In the genomic region with DNA sequence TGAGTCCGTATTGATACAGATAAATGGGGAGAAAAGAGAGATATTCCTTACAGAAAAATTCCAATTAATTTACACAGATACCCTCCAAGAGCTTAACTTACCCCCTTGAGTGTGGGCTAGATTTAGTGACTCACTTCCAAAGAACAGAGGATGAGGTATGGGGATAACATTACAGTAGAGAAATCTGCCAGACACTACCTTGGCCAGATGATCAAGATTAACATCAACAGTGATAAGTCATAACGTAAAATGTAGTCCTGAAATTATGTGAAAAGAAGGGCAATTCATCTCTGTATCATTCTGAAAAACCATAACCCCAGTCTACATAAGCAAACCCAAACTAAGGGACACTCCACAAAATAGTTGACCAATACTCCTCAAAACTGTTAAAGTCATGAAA, we compare ENCODE assay signal across 2 cellular contexts.
A peak's percentile ranks its signal among the peaks of the same experiment; 100 is the strongest.
TF ChIP-seq lines count a peak whose summit lies in the region.

No MANE protein-coding gene starts in this region.

TF ChIP-seq in SK-N-SH, 30 proteins besides CTCF, POLR2A, EP300 and RAD21 (continues in another document):
- TF ChIP-seq IRF3 (IDR thresholded peaks at IDR 0.05; ENCODE audit: low read depth, low read length) (no peak), JUND (IDR thresholded peaks at IDR 0.05) (peak; percentile 14; the same call in 1 of the 2 replicates), RXRA (IDR thresholded peaks at IDR 0.05; ENCODE audit: borderline replicate concordance, low read depth) (no peak), MEF2A (IDR thresholded peaks at IDR 0.05; ENCODE audit: borderline replicate concordance, low read depth) (no peak), POLR2AphosphoS5 (IDR thresholded peaks at IDR 0.05; ENCODE audit: low read depth, low read length) (no peak), GABPA (IDR thresholded peaks at IDR 0.05; ENCODE audit: low read depth) (no peak), PBX3 (IDR thresholded peaks at IDR 0.05) (peak; percentile 59), TAF1 (IDR thresholded peaks at IDR 0.05; ENCODE audit: borderline replicate concordance, low read depth, low read length) (no peak), GATA2 (CRISPR knock-in tag; IDR thresholded peaks at IDR 0.05) (no peak), MXI1 (IDR thresholded peaks at IDR 0.05; ENCODE audit: low read depth, low read length) (no peak), SIN3A (IDR thresholded peaks at IDR 0.05; ENCODE audit: borderline replicate concordance, low read depth, low read length) (no peak), NRF1 (IDR thresholded peaks at IDR 0.05; ENCODE audit: low read depth, low read length) (no peak), CHD2 (IDR thresholded peaks at IDR 0.05; ENCODE audit: low read length, partially characterized antibody) (no peak), RFX5 (IDR thresholded peaks at IDR 0.05; ENCODE audit: low read length) (no peak), YY1 (IDR thresholded peaks at IDR 0.05; ENCODE audit: low read depth) (no peak), EZH2phosphoT487 (IDR thresholded peaks at IDR 0.05; ENCODE audit: borderline replicate concordance, low read depth) (no peak), TEAD4 (IDR thresholded peaks at IDR 0.05; ENCODE audit: borderline replicate concordance, insufficient read depth) (no peak), ELF1 (IDR thresholded peaks at IDR 0.05) (no peak), NFIC (IDR thresholded peaks at IDR 0.05; ENCODE audit: borderline replicate concordance) (peak; percentile 21; the same call in 1 of the 2 replicates), SMC3 (IDR thresholded peaks at IDR 0.05; ENCODE audit: low read depth, low read length) (no peak), FOXM1 (IDR thresholded peaks at IDR 0.05; ENCODE audit: low read depth) (no peak), RCOR1 (IDR thresholded peaks at IDR 0.05; ENCODE audit: low read length) (no peak), FOXJ3 (CRISPR knock-in tag; IDR thresholded peaks at IDR 0.05) (no peak), TCF12 (IDR thresholded peaks at IDR 0.05) (peak; percentile 60), USF1 (IDR thresholded peaks at IDR 0.05; ENCODE audit: borderline replicate concordance, low read depth) (no peak), FOSL2 (IDR thresholded peaks at IDR 0.05; ENCODE audit: borderline replicate concordance, low read depth) (peak; percentile 27; the same call in 1 of the 2 replicates)
- TF ChIP-seq, protein P1, sequence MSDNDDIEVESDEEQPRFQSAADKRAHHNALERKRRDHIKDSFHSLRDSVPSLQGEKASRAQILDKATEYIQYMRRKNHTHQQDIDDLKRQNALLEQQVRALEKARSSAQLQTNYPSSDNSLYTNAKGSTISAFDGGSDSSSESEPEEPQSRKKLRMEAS (IDR thresholded peaks at IDR 0.05; ENCODE audit: low read depth): no peak
- TF ChIP-seq, protein P2, sequence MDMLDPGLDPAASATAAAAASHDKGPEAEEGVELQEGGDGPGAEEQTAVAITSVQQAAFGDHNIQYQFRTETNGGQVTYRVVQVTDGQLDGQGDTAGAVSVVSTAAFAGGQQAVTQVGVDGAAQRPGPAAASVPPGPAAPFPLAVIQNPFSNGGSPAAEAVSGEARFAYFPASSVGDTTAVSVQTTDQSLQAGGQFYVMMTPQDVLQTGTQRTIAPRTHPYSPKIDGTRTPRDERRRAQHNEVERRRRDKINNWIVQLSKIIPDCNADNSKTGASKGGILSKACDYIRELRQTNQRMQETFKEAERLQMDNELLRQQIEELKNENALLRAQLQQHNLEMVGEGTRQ (IDR thresholded peaks at IDR 0.05; ENCODE audit: borderline replicate concordance, low read depth, low read length): no peak
- TF ChIP-seq, protein P3, sequence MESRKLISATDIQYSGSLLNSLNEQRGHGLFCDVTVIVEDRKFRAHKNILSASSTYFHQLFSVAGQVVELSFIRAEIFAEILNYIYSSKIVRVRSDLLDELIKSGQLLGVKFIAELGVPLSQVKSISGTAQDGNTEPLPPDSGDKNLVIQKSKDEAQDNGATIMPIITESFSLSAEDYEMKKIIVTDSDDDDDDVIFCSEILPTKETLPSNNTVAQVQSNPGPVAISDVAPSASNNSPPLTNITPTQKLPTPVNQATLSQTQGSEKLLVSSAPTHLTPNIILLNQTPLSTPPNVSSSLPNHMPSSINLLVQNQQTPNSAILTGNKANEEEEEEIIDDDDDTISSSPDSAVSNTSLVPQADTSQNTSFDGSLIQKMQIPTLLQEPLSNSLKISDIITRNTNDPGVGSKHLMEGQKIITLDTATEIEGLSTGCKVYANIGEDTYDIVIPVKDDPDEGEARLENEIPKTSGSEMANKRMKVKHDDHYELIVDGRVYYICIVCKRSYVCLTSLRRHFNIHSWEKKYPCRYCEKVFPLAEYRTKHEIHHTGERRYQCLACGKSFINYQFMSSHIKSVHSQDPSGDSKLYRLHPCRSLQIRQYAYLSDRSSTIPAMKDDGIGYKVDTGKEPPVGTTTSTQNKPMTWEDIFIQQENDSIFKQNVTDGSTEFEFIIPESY (IDR thresholded peaks at IDR 0.05; ENCODE audit: borderline replicate concordance, low read depth): no peak

TF ChIP-seq in SK-N-SH treated with all-trans-retinoic acid at 6 μM for 48 hours, 23 proteins besides CTCF, POLR2A, EP300 and RAD21 (continued from another document):
- TF ChIP-seq POU6F1 (CRISPR knock-in tag; IDR thresholded peaks at IDR 0.05; ENCODE audit: borderline replicate concordance, low read depth) (no peak), OSR1 (CRISPR knock-in tag; IDR thresholded peaks at IDR 0.05) (no peak), ARNTL (CRISPR knock-in tag; IDR thresholded peaks at IDR 0.05; ENCODE audit: borderline replicate concordance, low read depth) (no peak), ZFP30 (CRISPR knock-in tag; IDR thresholded peaks at IDR 0.05) (peak; percentile 35; the same call in 1 of the 2 replicates), ZC3H10 (CRISPR knock-in tag; IDR thresholded peaks at IDR 0.05) (no peak), TCF4 (CRISPR knock-in tag; IDR thresholded peaks at IDR 0.05; ENCODE audit: borderline replicate concordance) (no peak), CSDC2 (CRISPR knock-in tag; IDR thresholded peaks at IDR 0.05) (no peak)
